In genomic region chr2:197145471-197146056, GRCh38 we compare ENCODE assay signal across 8 cellular contexts.
DNase-seq lines count a peak whose midpoint lies in the region; ATAC-seq and TF ChIP-seq lines count a peak whose summit lies in the region.

No MANE protein-coding gene starts in this region.

- POLR2A ChIA-PET in A673 (lab: Charles Lee; ENCODE audit: low non-redundant PET): no interaction called here

- intact Hi-C loops in A673 (cut with micrococcal nuclease; ENCODE audit: unreplicated experiment) (no loop called here), dorsolateral prefrontal cortex (cut with DNase I) (no loop called here)

- H3K36me3 ChIP-seq in A673 (ENCODE audit: insufficient read depth, low read length, poor library complexity, severe bottlenecking): no peaks in the 10 kb centered on the region

- H3K27me3 ChIP-seq in A673 (replicated peaks; ENCODE audit: insufficient read depth, low read depth, low read length, poor library complexity) (no peaks in the 10 kb centered on the region), dorsolateral prefrontal cortex (no peaks in the 10 kb centered on the region)

- peak; percentile 61 for DNase-seq in A673 (ENCODE audit: low spot score)
- DNase-seq in NCI-H510A treated with DMSO at 0.1 percent for 48 hours (lab: John Stamatoyannopoulos, UW): peak; percentile 60
- DNase-seq in dorsolateral prefrontal cortex: no peak
- DNase-seq in HuH-7.5 (ENCODE audit: low spot score): no peak
- no peak for DNase-seq in DMS114 treated with DMSO at 0.1 percent for 48 hours (lab: John Stamatoyannopoulos, UW; ENCODE audit: unreplicated experiment)
- DNase-seq in NCI-H1436 treated with DMSO at 0.1 percent for 48 hours (lab: John Stamatoyannopoulos, UW): no peak

- peak overlapping the region; percentile 49 for H3K27ac ChIP-seq in A673 (ENCODE audit: low read depth, low read length, poor library complexity, severe bottlenecking)
- H3K27ac ChIP-seq in dorsolateral prefrontal cortex: peak overlapping the region in 54 of 59 donors; percentile 3 to 78 (median 54)

- peaks cover 27% of the 10 kb centered on the region for H3K4me1 ChIP-seq in A673 (ENCODE audit: insufficient read depth, low read length, poor library complexity, severe bottlenecking)

- TF ChIP-seq CTCF in A673 (conservative IDR thresholded peaks at IDR 0.05; ENCODE audit: low read depth, low read length) (no peak), dorsolateral prefrontal cortex (IDR thresholded peaks at IDR 0.05 in 54 of 56, conservative IDR thresholded peaks at IDR 0.05 in 2 of 56; ENCODE audit: low read depth in 1 of 56, partially characterized antibody in 56 of 56) (no peak)

- CTCF ChIA-PET in A673 (lab: Charles Lee): interaction anchor here (0.6 kb wide), 1 partner anchor 190 kb away, joined by 16 read pairs; no protein-coding TSS in a partner anchor

- H3K9me3 ChIP-seq in A673 (ENCODE audit: low read depth, low read length, poor library complexity, severe bottlenecking): no peaks in the 10 kb centered on the region

- peak; percentile 97 for ATAC-seq in GM18517 (IDR thresholded peaks at IDR 0.05; ENCODE audit: unreplicated experiment)
- ATAC-seq in HG02970 (IDR thresholded peaks at IDR 0.05; ENCODE audit: low FRiP score, unreplicated experiment): peak; percentile 86

- H3K4me3 ChIP-seq in A673 (ENCODE audit: low read depth, low read length, poor library complexity, severe bottlenecking) (no peak overlapping the region), dorsolateral prefrontal cortex (no peak overlapping the region)

- BruUV-seq in A673 (replicated peaks; lab: Mats Ljungman, UMichigan): no TSS peak

Comparison
In these comparisons a context has a peak if more than half of its experiments do, and no peak if none do; other contexts are left out.
1. DNase-seq: peak in A673 (single experiment) and NCI-H510A treated with DMSO at 0.1 percent for 48 hours (single experiment); none in dorsolateral prefrontal cortex (0 of 10), HuH-7.5 (single experiment), DMS114 treated with DMSO at 0.1 percent for 48 hours (single experiment) and NCI-H1436 treated with DMSO at 0.1 percent for 48 hours (single experiment).